In genomic region chr17:1325766-1326165, GRCh38 we compare ENCODE assay signal across 25 cellular contexts. TPM values are rescaled to one million over a fixed set of nuclear protein-coding genes. Genes with fewer than 3 reads are reported as not detected.
DNase-seq lines count a peak whose midpoint lies in the region; ATAC-seq, FAIRE-seq and TF ChIP-seq lines count a peak whose summit lies in the region.
"Had no signal": no experiment of that assay in that cellular context is flagged by ENCODE, and none has a peak within 500 bp of the region (broad histone marks: within the 10 kb centered on the region; RNA-seq: fewer than 3 reads in every experiment).

No MANE protein-coding gene starts in this region.

- H3K4me3 ChIP-seq in astrocyte (ENCODE audit: insufficient read depth, low read depth, low read length), result no peak overlapping the region
- H3K4me3 ChIP-seq in upper lobe of right lung, result no peak overlapping the region
- H3K4me3 ChIP-seq in mesenchymal stem cell (ENCODE audit: insufficient read depth in 1 of 2, low read depth in 1 of 2, low read length in 2 of 2), result no peak overlapping the region
- H3K4me3 ChIP-seq: BLaER1 had no signal

- no peak overlapping the region for H2BK120ac ChIP-seq in mesenchymal stem cell (ENCODE audit: low read depth, low read length)

- no peak for ATAC-seq in left cardiac atrium
- no peak for ATAC-seq in upper lobe of right lung
- no peak for ATAC-seq in GM18870 (IDR thresholded peaks at IDR 0.05; ENCODE audit: unreplicated experiment)
- ATAC-seq: CD8-positive, alpha-beta T cell had no signal

- H2AFZ ChIP-seq in astrocyte (ENCODE audit: low read depth, low read length) (no peak overlapping the region), mesenchymal stem cell (ENCODE audit: low read depth, low read length) (no peak overlapping the region)

- H3K4ac ChIP-seq in mesenchymal stem cell (ENCODE audit: low read depth in 1 of 2, low read length in 2 of 2), result no peak overlapping the region

- H3K79me1 ChIP-seq in mesenchymal stem cell (replicated peaks; ENCODE audit: low read length, poor library complexity, severe bottlenecking), result no peaks in the 10 kb centered on the region

- H3K4me1 Mint-ChIP-seq in astrocyte (ENCODE audit: low read depth, unreplicated experiment), result no peaks in the 10 kb centered on the region

- no peak overlapping the region for H3K18ac ChIP-seq in mesenchymal stem cell (ENCODE audit: low read depth in 1 of 2, low read length in 2 of 2)

- no peak overlapping the region for H3K27ac Mint-ChIP-seq in astrocyte (ENCODE audit: unreplicated experiment)
- H3K27ac Mint-ChIP-seq: CD4-positive, alpha-beta T cell; CD8-positive, alpha-beta T cell had no signal

- peaks cover 18% of the 10 kb centered on the region for H3K27me3 Mint-ChIP-seq in astrocyte (ENCODE audit: low read depth, unreplicated experiment)

- H3K4me2 ChIP-seq in astrocyte (ENCODE audit: low read length) (no peak overlapping the region), mesenchymal stem cell (ENCODE audit: low read length, poor library complexity, severe bottlenecking) (no peak overlapping the region)
- H3K4me2 ChIP-seq: BLaER1 had no signal

- H4K20me1 ChIP-seq in astrocyte (ENCODE audit: insufficient read depth, low read length), result peaks cover 8% of the 10 kb centered on the region
- H4K20me1 ChIP-seq: BLaER1 had no signal

- peaks cover 2% of the 10 kb centered on the region for H3K9me3 Mint-ChIP-seq in astrocyte (ENCODE audit: unreplicated experiment)
- H3K9me3 Mint-ChIP-seq: CD4-positive, alpha-beta T cell; CD8-positive, alpha-beta T cell had no signal

- no peak overlapping the region for H3K9ac ChIP-seq in astrocyte (ENCODE audit: low read length)
- no peak overlapping the region for H3K9ac ChIP-seq in mesenchymal stem cell (ENCODE audit: low read length)
- H3K9ac ChIP-seq: BLaER1 had no signal

- H3K23ac ChIP-seq in mesenchymal stem cell (ENCODE audit: low read length in 2 of 2), result no peak overlapping the region

- no peak overlapping the region for H3K14ac ChIP-seq in mesenchymal stem cell (ENCODE audit: low read length in 2 of 2)

- no peak for FAIRE-seq in astrocyte (lab: Jason Lieb, UNC)
- FAIRE-seq: A204.1, D721Med, G401.6, GM12891 had no signal

- no peak overlapping the region for H2AK5ac ChIP-seq in mesenchymal stem cell (ENCODE audit: low read length, severe bottlenecking)

- no peak overlapping the region for H2BK15ac ChIP-seq in mesenchymal stem cell (ENCODE audit: low read depth, poor library complexity, severe bottlenecking)

- TF ChIP-seq CTCF in astrocyte (IDR thresholded peaks at IDR 0.05; ENCODE audit: insufficient read depth, low read depth, low read length) (no peak), upper lobe of right lung (IDR thresholded peaks at IDR 0.05) (no peak)

- H4K91ac ChIP-seq in mesenchymal stem cell (ENCODE audit: low read length), result no peak overlapping the region

- no peaks in the 10 kb centered on the region for H3K9me3 ChIP-seq in astrocyte (ENCODE audit: insufficient read depth, low read depth, low read length)
- no peaks in the 10 kb centered on the region for H3K9me3 ChIP-seq in upper lobe of right lung
- no peaks in the 10 kb centered on the region for H3K9me3 ChIP-seq in mesenchymal stem cell (ENCODE audit: control insufficient read depth, low read length)
- H3K9me3 ChIP-seq: BE2C, BLaER1, Caco-2 had no signal

- H3K4me3 Mint-ChIP-seq in astrocyte (ENCODE audit: unreplicated experiment), result peak overlapping the region; percentile 20
- H3K4me3 Mint-ChIP-seq: CD4-positive, alpha-beta T cell; CD8-positive, alpha-beta T cell had no signal

- H3K27me3 ChIP-seq in astrocyte (ENCODE audit: insufficient read depth, low read length), result peaks cover 2% of the 10 kb centered on the region
- no peaks in the 10 kb centered on the region for H3K27me3 ChIP-seq in upper lobe of right lung
- H3K27me3 ChIP-seq in mesenchymal stem cell (ENCODE audit: control insufficient read depth in 1 of 2, insufficient read depth in 1 of 2, low read length in 2 of 2), result peaks cover 6 to 34% of the 10 kb centered on the region in 2 experiments
- H3K27me3 ChIP-seq: BE2C, BLaER1 had no signal

- no peak overlapping the region for H2BK5ac ChIP-seq in mesenchymal stem cell (ENCODE audit: low read depth, low read length, poor library complexity, severe bottlenecking)

- intact Hi-C loops in cardiac septum (cut with DNase I), result no loop called here
- intact Hi-C loops in left cardiac atrium (cut with DNase I), result no loop called here
- intact Hi-C loops in upper lobe of right lung (cut with DNase I), result no loop called here

- no peaks in the 10 kb centered on the region for H3K79me2 ChIP-seq in astrocyte (ENCODE audit: insufficient read depth, low read length)

- DNase-seq in cardiac septum (ENCODE audit: low spot score) (peak; percentile 58), left cardiac atrium (no peak), astrocyte (ENCODE audit: low read depth) (no peak), mesenteric fat pad (ENCODE audit: low spot score) (peak; percentile 39), upper lobe of right lung (peak; percentile 23), mesenchymal stem cell (no peak)
- DNase-seq in activated CD4-positive, alpha-beta T cell treated with anti-CD3 and anti-CD28 coated beads, Interleukin-2, amount 50 U/mL, for 4 hours, result no peak
- DNase-seq: 8988T; ACHN; BE2C; Calu3; CD4-positive, alpha-beta T cell; CD8-positive, alpha-beta T cell; DMS79 treated with DMSO at 0.1 percent for 48 hours; GF-D8 had no signal

- H3K36me3 ChIP-seq in astrocyte (ENCODE audit: insufficient read depth, low read length) (no peaks in the 10 kb centered on the region), upper lobe of right lung (no peaks in the 10 kb centered on the region), mesenchymal stem cell (ENCODE audit: control insufficient read depth in 1 of 2, insufficient read depth in 2 of 2, low read depth in 1 of 2, low read length in 2 of 2) (no peaks in the 10 kb centered on the region)
- H3K36me3 ChIP-seq: BE2C, BLaER1 had no signal

- H3K36me3 Mint-ChIP-seq in astrocyte (ENCODE audit: low read depth, unreplicated experiment), result no peaks in the 10 kb centered on the region
- H3K36me3 Mint-ChIP-seq: CD8-positive, alpha-beta T cell had no signal

- no peak overlapping the region for H4K8ac ChIP-seq in mesenchymal stem cell (ENCODE audit: low read length)

- H3K4me1 ChIP-seq in astrocyte (ENCODE audit: insufficient read depth, low read length) (no peaks in the 10 kb centered on the region), upper lobe of right lung (no peaks in the 10 kb centered on the region), mesenchymal stem cell (ENCODE audit: control insufficient read depth, insufficient read depth, low read depth, low read length) (no peaks in the 10 kb centered on the region)
- H3K4me1 ChIP-seq: BE2C, BLaER1, Caco-2 had no signal

- H2BK12ac ChIP-seq in mesenchymal stem cell (ENCODE audit: low read length in 2 of 2), result no peak overlapping the region

- 85% methylated on average over 12 of the region's 12 CpGs for WGBS in mesenchymal stem cell

- H3K27ac ChIP-seq in astrocyte (ENCODE audit: low read depth, low read length) (no peak overlapping the region), upper lobe of right lung (no peak overlapping the region), mesenchymal stem cell (ENCODE audit: low read length, poor library complexity, severe bottlenecking) (no peak overlapping the region)
- H3K27ac ChIP-seq: BLaER1, C4-2B had no signal

RNA-seq across cellular contexts. Expression of gene TRARG1, which starts 46.3 kb away (rescaled TPM):
- total RNA-seq in cardiac septum (0.65 TPM), left cardiac atrium (10 to 100 TPM; 22.3 to 22.7 TPM), astrocyte (not detected in 2 replicates), mesenteric fat pad (241 TPM), upper lobe of right lung (not detected)
- polyA plus RNA-seq in mesenchymal stem cell (2013, experiment 1 of 2), result not detected
- polyA plus RNA-seq in mesenchymal stem cell (2013, experiment 2 of 2), result not detected
- total RNA-seq: A673; Caco-2; Calu3; CD4-positive, alpha-beta T cell; CD8-positive, alpha-beta T cell had no signal
- polyA plus RNA-seq: AG04450 had no signal

RNA-seq across cellular contexts. Expression of gene BHLHA9, which starts 55.5 kb away (rescaled TPM):
- total RNA-seq in cardiac septum (not detected), left cardiac atrium (not detected), astrocyte (not detected in 2 replicates), mesenteric fat pad (not detected), upper lobe of right lung (not detected)
- not detected for polyA plus RNA-seq in mesenchymal stem cell (2013, experiment 1 of 2)
- not detected for polyA plus RNA-seq in mesenchymal stem cell (2013, experiment 2 of 2)
- total RNA-seq: A673; Caco-2; Calu3; CD4-positive, alpha-beta T cell; CD8-positive, alpha-beta T cell had no signal
- polyA plus RNA-seq: AG04450 had no signal

Comparison
In these comparisons a context has a peak if more than half of its experiments do, and no peak if none do; other contexts are left out.
1. DNase-seq: peak in cardiac septum (single experiment), mesenteric fat pad (single experiment) and upper lobe of right lung (single experiment); none in left cardiac atrium (single experiment), astrocyte (single experiment), activated CD4-positive, alpha-beta T cell treated with anti-CD3 and anti-CD28 coated beads, Interleukin-2, amount 50 U/mL, for 4 hours (0 of 2) and mesenchymal stem cell (single experiment).
2. RNA of gene TRARG1, which starts 46.3 kb away (total RNA-seq): 241 TPM in mesenteric fat pad (single experiment) and 22.3 to 22.7 TPM in left cardiac atrium; 0.65 TPM in cardiac septum (single experiment), not detected in astrocyte and not detected in upper lobe of right lung (single experiment); every median in the first group is over 10 times any median in the second.